In genomic region chr9:93340091-93340490, GRCh38 we compare ENCODE assay signal across 30 cellular contexts.
"Had no signal": no experiment of that assay in that cellular context is flagged by ENCODE, and none has a peak within 500 bp of the region (broad histone marks: within the 10 kb centered on the region; RNA-seq: fewer than 3 reads in every experiment).

No MANE protein-coding gene starts in this region.

- H3K4me1 Mint-ChIP-seq: activated CD4-positive, alpha-beta memory T cell treated with anti-CD3 and anti-CD28 coated beads, Interleukin-2, amount 10 ng/mL, durations not matched to agents 7 days and 5 days; activated CD4-positive, alpha-beta T cell treated with anti-CD3 and anti-CD28 coated beads, Interleukin-2, amount 10 ng/mL, durations not matched to agents 7 days and 5 days; activated naive CD4-positive, alpha-beta T cell treated with anti-CD3 and anti-CD28 coated beads, Interleukin-2, amount 10 ng/mL, durations not matched to agents 7 days and 5 days; activated naive CD8-positive, alpha-beta T cell treated with anti-CD3 and anti-CD28 coated beads, Interleukin-2, amount 10 ng/mL, durations not matched to agents 7 days and 5 days; activated T-helper 17 cell treated with anti-CD3 and anti-CD28 coated beads, Interleukin-2, amount 50 U/mL, for 72 hours; central memory CD8-positive, alpha-beta T cell had no signal

- H3K36me3 ChIP-seq: brain microvascular endothelial cell, gastrocnemius medialis had no signal

- H3K4me1 ChIP-seq: foreskin keratinocyte, gastrocnemius medialis had no signal

- H3K27me3 ChIP-seq: brain microvascular endothelial cell, gastrocnemius medialis had no signal

- DNase-seq: activated CD4-positive, alpha-beta memory T cell treated with anti-CD3 and anti-CD28 coated beads, Interleukin-2, amount 10 ng/mL, durations not matched to agents 7 days and 5 days; activated CD4-positive, alpha-beta T cell treated with anti-CD3 and anti-CD28 coated beads for 1 hour; activated CD4-positive, alpha-beta T cell treated with anti-CD3 and anti-CD28 coated beads for 4 hours; activated CD4-positive, alpha-beta T cell treated with anti-CD3 and anti-CD28 coated beads, Interleukin-2, amount 10 ng/mL, durations not matched to agents 7 days and 5 days; activated CD4-positive, alpha-beta T cell treated with anti-CD3 and anti-CD28 coated beads, Interleukin-2, amount 50 U/mL, for 4 hours; activated CD8-positive, alpha-beta memory T cell treated with anti-CD3 and anti-CD28 coated beads, Interleukin-2, amount 50 U/mL, for 48 hours; activated effector memory CD4-positive, alpha-beta T cell treated with anti-CD3 and anti-CD28 coated beads, Interleukin-2, amount 50 U/mL, for 16 hours; activated naive CD4-positive, alpha-beta T cell; activated naive CD4-positive, alpha-beta T cell treated with anti-CD3 and anti-CD28 coated beads, Interleukin-2, amount 10 ng/mL, durations not matched to agents 7 days and 5 days; activated naive CD8-positive, alpha-beta T cell treated with anti-CD3 and anti-CD28 coated beads, Interleukin-2, amount 10 ng/mL, durations not matched to agents 7 days and 5 days; activated T-cell treated with anti-CD3 and anti-CD28 coated beads for 4 hours; activated T-cell treated with anti-CD3 and anti-CD28 coated beads, Interleukin-2, amount 50 U/mL, for 24 hours; amniotic stem cell; anterior cingulate cortex; brain microvascular endothelial cell; dorsolateral prefrontal cortex; effector memory CD4-positive, alpha-beta T cell; endodermal cell; foreskin keratinocyte; gastrocnemius medialis; T-helper 1 cell; T-helper 17 cell; T1000 had no signal

- ATAC-seq: activated naive CD4-positive, alpha-beta T cell treated with anti-CD3 and anti-CD28 coated beads, Interleukin-2, amount 50 U/mL, for 72 hours; activated T-helper 17 cell treated with anti-CD3 and anti-CD28 coated beads, Interleukin-2, amount 50 U/mL, for 72 hours; esophagus mucosa; foreskin keratinocyte; gastrocnemius medialis; T-helper 17 cell had no signal

- H3K27ac Mint-ChIP-seq: activated CD4-positive, alpha-beta memory T cell treated with anti-CD3 and anti-CD28 coated beads, Interleukin-2, amount 10 ng/mL, durations not matched to agents 7 days and 5 days; activated CD4-positive, alpha-beta T cell treated with anti-CD3 and anti-CD28 coated beads, Interleukin-2, amount 10 ng/mL, durations not matched to agents 7 days and 5 days; activated naive CD4-positive, alpha-beta T cell treated with anti-CD3 and anti-CD28 coated beads, Interleukin-2, amount 10 ng/mL, durations not matched to agents 7 days and 5 days; activated naive CD4-positive, alpha-beta T cell treated with anti-CD3 and anti-CD28 coated beads, Interleukin-2, amount 50 U/mL, for 72 hours; activated naive CD8-positive, alpha-beta T cell treated with anti-CD3 and anti-CD28 coated beads, Interleukin-2, amount 10 ng/mL, durations not matched to agents 7 days and 5 days; activated T-cell treated with anti-CD3 and anti-CD28 coated beads, Interleukin-2, amount 50 U/mL, for 24 hours; activated T-helper 17 cell treated with anti-CD3 and anti-CD28 coated beads, Interleukin-2, amount 50 U/mL, for 72 hours; dendritic cell treated with granulocyte-macrophage colony-stimulating factor and Interleukin-4, amounts not matched to agents 40 ng/mL and 50 ng/mL, for 4 days; endodermal cell; T-helper 17 cell; T-helper 2 cell treated with Interferon-gamma antibody and Interleukin-4, amounts not matched to agents 5 μg/mL and 100 μg/mL, for 36 hours had no signal

- H3K27ac ChIP-seq: brain microvascular endothelial cell, coronary artery, dorsolateral prefrontal cortex, foreskin keratinocyte, gastrocnemius medialis had no signal

- H3K4me3 ChIP-seq: coronary artery, dorsolateral prefrontal cortex, gastrocnemius medialis had no signal

- H3K4me3 Mint-ChIP-seq: activated CD4-positive, alpha-beta memory T cell treated with anti-CD3 and anti-CD28 coated beads, Interleukin-2, amount 10 ng/mL, durations not matched to agents 7 days and 5 days; activated CD4-positive, alpha-beta T cell treated with anti-CD3 and anti-CD28 coated beads, Interleukin-2, amount 10 ng/mL, durations not matched to agents 7 days and 5 days; activated naive CD4-positive, alpha-beta T cell treated with anti-CD3 and anti-CD28 coated beads, Interleukin-2, amount 10 ng/mL, durations not matched to agents 7 days and 5 days; activated naive CD8-positive, alpha-beta T cell treated with anti-CD3 and anti-CD28 coated beads, Interleukin-2, amount 10 ng/mL, durations not matched to agents 7 days and 5 days; activated T-cell treated with anti-CD3 and anti-CD28 coated beads, Interleukin-2, amount 50 U/mL, for 24 hours; activated T-helper 17 cell treated with anti-CD3 and anti-CD28 coated beads, Interleukin-2, amount 50 U/mL, for 72 hours; central memory CD8-positive, alpha-beta T cell; dendritic cell treated with granulocyte-macrophage colony-stimulating factor and Interleukin-4, amounts not matched to agents 40 ng/mL and 50 ng/mL, for 4 days; endodermal cell; T-helper 17 cell; T-helper 2 cell treated with Interferon-gamma antibody and Interleukin-4, amounts not matched to agents 5 μg/mL and 100 μg/mL, for 36 hours had no signal

- H3K9me3 ChIP-seq: gastrocnemius medialis had no signal
